ENCODE assay signal across 1 cellular context in the genomic region with DNA sequence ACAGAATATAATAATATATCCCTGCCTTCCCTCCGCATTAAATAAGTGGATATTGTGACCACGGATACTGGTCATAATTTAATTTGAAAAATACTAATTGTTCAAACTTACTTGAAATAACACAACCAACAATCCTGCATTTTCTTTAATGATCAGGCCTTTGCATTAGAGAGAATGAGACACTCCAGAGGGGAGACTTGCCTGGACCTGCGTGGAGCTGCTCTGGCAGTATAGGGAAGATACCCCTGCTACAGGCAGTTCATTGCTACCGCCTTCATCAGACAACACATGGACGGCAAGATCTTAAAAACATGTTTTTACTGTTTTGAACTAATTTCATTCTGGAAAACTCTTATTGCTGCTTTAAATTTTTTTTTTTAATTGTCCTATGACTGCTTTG.
TF ChIP-seq lines count a peak whose summit lies in the region.

No MANE protein-coding gene starts in this region.

TF ChIP-seq in IMR-90, 13 proteins besides CTCF, POLR2A, EP300 and RAD21 (continued from another document):
- TF ChIP-seq, protein P1, sequence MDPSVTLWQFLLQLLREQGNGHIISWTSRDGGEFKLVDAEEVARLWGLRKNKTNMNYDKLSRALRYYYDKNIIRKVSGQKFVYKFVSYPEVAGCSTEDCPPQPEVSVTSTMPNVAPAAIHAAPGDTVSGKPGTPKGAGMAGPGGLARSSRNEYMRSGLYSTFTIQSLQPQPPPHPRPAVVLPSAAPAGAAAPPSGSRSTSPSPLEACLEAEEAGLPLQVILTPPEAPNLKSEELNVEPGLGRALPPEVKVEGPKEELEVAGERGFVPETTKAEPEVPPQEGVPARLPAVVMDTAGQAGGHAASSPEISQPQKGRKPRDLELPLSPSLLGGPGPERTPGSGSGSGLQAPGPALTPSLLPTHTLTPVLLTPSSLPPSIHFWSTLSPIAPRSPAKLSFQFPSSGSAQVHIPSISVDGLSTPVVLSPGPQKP (IDR thresholded peaks at IDR 0.05; ENCODE audit: borderline replicate concordance, low read depth, low read length): no peak
- TF ChIP-seq NFE2L2 (IDR thresholded peaks at IDR 0.05; ENCODE audit: low read depth, low read length) (no peak), RFX5 (IDR thresholded peaks at IDR 0.05; ENCODE audit: low read depth, low read length) (no peak), CEBPB (IDR thresholded peaks at IDR 0.05; ENCODE audit: low read depth, low read length) (no peak), RCOR1 (IDR thresholded peaks at IDR 0.05; ENCODE audit: insufficient replicate concordance, low read length) (no peak), MAFK (IDR thresholded peaks at IDR 0.05; ENCODE audit: low read depth, low read length) (no peak), MAZ (IDR thresholded peaks at IDR 0.05; ENCODE audit: borderline replicate concordance, low read depth, low read length) (no peak), MXI1 (IDR thresholded peaks at IDR 0.05; ENCODE audit: borderline replicate concordance, low read depth, low read length) (no peak), FOS (IDR thresholded peaks at IDR 0.05; ENCODE audit: low read depth, low read length) (no peak)
